ENCODE assay signal across 1 cellular context in genomic region chr9:15268796-15269195, GRCh38.
TF ChIP-seq lines count a peak whose summit lies in the region.

No MANE protein-coding gene starts in this region.

TF ChIP-seq in SK-N-SH treated with all-trans-retinoic acid at 6 μM for 48 hours, 23 proteins besides CTCF, POLR2A, EP300 and RAD21 (continued from another document):
- TF ChIP-seq TSHZ2 (CRISPR knock-in tag; IDR thresholded peaks at IDR 0.05) (no peak), ESRRG (CRISPR knock-in tag; IDR thresholded peaks at IDR 0.05) (no peak), CSDC2 (CRISPR knock-in tag; IDR thresholded peaks at IDR 0.05) (no peak), ZC3H10 (CRISPR knock-in tag; IDR thresholded peaks at IDR 0.05) (no peak), TCF4 (CRISPR knock-in tag; IDR thresholded peaks at IDR 0.05; ENCODE audit: borderline replicate concordance) (no peak), ZNF70 (CRISPR knock-in tag; IDR thresholded peaks at IDR 0.05) (no peak), SNAI2 (CRISPR knock-in tag; IDR thresholded peaks at IDR 0.05) (no peak), BACH2 (CRISPR knock-in tag; IDR thresholded peaks at IDR 0.05; ENCODE audit: borderline replicate concordance) (no peak), ZFP30 (CRISPR knock-in tag; IDR thresholded peaks at IDR 0.05) (no peak)
TF ChIP-seq in SK-N-SH treated with all-trans-retinoic acid at 6 μM for 48 hours: peak in this region for 0.
